ENCODE assay signal across 31 cellular contexts in the genomic region with DNA sequence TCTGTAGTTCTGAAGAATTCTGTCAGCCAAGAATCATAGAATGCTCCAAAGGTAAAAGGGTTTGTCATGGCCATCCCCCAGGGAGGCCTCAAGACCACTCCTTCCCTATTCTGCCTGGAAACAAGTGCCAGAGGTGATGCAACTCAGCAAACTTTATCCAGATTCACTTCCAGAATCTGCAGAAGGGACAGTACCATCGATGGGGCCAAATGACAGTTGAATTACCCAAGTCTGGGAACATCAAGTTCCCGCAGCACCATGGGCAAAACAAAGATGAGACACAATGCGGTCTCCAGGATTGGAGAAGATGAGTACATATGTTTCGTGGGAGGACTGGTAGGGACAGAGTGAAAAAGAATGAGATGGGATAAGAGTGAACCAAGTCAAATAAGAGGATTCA. TPM values are rescaled to one million over a fixed set of nuclear protein-coding genes. Genes with fewer than 3 reads are reported as not detected.
"Had no signal": no experiment of that assay in that cellular context is flagged by ENCODE, and none has a peak within 500 bp of the region (broad histone marks: within the 10 kb centered on the region; RNA-seq: fewer than 3 reads in every experiment).

No MANE protein-coding gene starts in this region.

- H3K27ac ChIP-seq: ascending aorta, WERI-Rb-1 had no signal

- H3K9me3 ChIP-seq: ascending aorta had no signal

- H3K27me3 ChIP-seq: ascending aorta had no signal

- H3K4me1 ChIP-seq: ascending aorta had no signal

- H3K4me3 ChIP-seq: ascending aorta had no signal

- DNase-seq: activated CD4-positive, alpha-beta memory T cell treated with anti-CD3 and anti-CD28 coated beads, Interleukin-2, amount 10 ng/mL, durations not matched to agents 7 days and 5 days; activated CD4-positive, alpha-beta T cell treated with anti-CD3 and anti-CD28 coated beads for 1 hour; activated CD4-positive, alpha-beta T cell treated with anti-CD3 and anti-CD28 coated beads for 36 hours; activated CD4-positive, alpha-beta T cell treated with anti-CD3 and anti-CD28 coated beads for 48 hours; activated CD4-positive, alpha-beta T cell treated with anti-CD3 and anti-CD28 coated beads, Interleukin-2, amount 10 ng/mL, durations not matched to agents 7 days and 5 days; activated CD4-positive, alpha-beta T cell treated with anti-CD3 and anti-CD28 coated beads, Interleukin-2, amount 50 U/mL, for 48 hours; activated CD4-positive, CD25-positive, alpha-beta regulatory T cell; activated CD8-positive, alpha-beta memory T cell treated with anti-CD3 and anti-CD28 coated beads for 24 hours; activated CD8-positive, alpha-beta memory T cell treated with anti-CD3 and anti-CD28 coated beads, Interleukin-2, amount 10 ng/mL, durations not matched to agents 7 days and 5 days; activated CD8-positive, alpha-beta memory T cell treated with anti-CD3 and anti-CD28 coated beads, Interleukin-2, amount 50 U/mL, for 48 hours; activated CD8-positive, alpha-beta T cell treated with anti-CD3 and anti-CD28 coated beads, Interleukin-2, amount 10 ng/mL, durations not matched to agents 7 days and 5 days; activated effector memory CD4-positive, alpha-beta T cell treated with Interleukin-2 at 50 U/mL for 16 hours; activated gamma-delta T cell; activated naive CD4-positive, alpha-beta T cell treated with anti-CD3 and anti-CD28 coated beads, Interleukin-2, amount 10 ng/mL, durations not matched to agents 7 days and 5 days; activated naive CD4-positive, alpha-beta T cell treated with Interleukin-2 at 50 U/mL for 16 hours; activated naive CD8-positive, alpha-beta T cell treated with anti-CD3 and anti-CD28 coated beads, Interleukin-2, amount 10 ng/mL, durations not matched to agents 7 days and 5 days; activated naive CD8-positive, alpha-beta T cell treated with anti-CD3 and anti-CD28 coated beads, Interleukin-2, amount 50 U/mL, for 24 hours; activated T-cell treated with anti-CD3 and anti-CD28 coated beads, Interleukin-2, amount 50 U/mL, for 24 hours; activated T-cell treated with anti-CD3 and anti-CD28 coated beads, Interleukin-2, amount 50 U/mL, for 48 hours; amygdala; anterior cingulate cortex; central memory CD4-positive, alpha-beta T cell; T-helper 2 cell; T-helper 9 cell; WERI-Rb-1 had no signal

- ATAC-seq: activated CD4-positive, alpha-beta T cell treated with anti-CD3 and anti-CD28 coated beads for 36 hours; activated CD4-positive, CD25-positive, alpha-beta regulatory T cell treated with anti-CD3 and anti-CD28 coated beads, Interleukin-2, amount 50 U/mL, for 24 hours; activated CD8-positive, alpha-beta memory T cell treated with anti-CD3 and anti-CD28 coated beads, Interleukin-2, amount 10 ng/mL, durations not matched to agents 7 days and 5 days; activated CD8-positive, alpha-beta T cell treated with anti-CD3 and anti-CD28 coated beads, Interleukin-2, amount 10 ng/mL, durations not matched to agents 7 days and 5 days; activated naive CD8-positive, alpha-beta T cell treated with anti-CD3 and anti-CD28 coated beads, Interleukin-2, amount 50 U/mL, for 24 hours; WTC11 had no signal

- H3K36me3 ChIP-seq: ascending aorta, WERI-Rb-1 had no signal

RNA-seq across cellular contexts. Expression of a gene that starts 13.7 kb away (rescaled TPM):
- total RNA-seq: activated CD4-positive, alpha-beta memory T cell treated with anti-CD3 and anti-CD28 coated beads, Interleukin-2, amount 10 ng/mL, durations not matched to agents 7 days and 5 days; activated CD4-positive, alpha-beta T cell treated with anti-CD3 and anti-CD28 coated beads for 36 hours; activated CD4-positive, alpha-beta T cell treated with anti-CD3 and anti-CD28 coated beads, Interleukin-2, amount 10 ng/mL, durations not matched to agents 7 days and 5 days; activated CD8-positive, alpha-beta memory T cell treated with anti-CD3 and anti-CD28 coated beads, Interleukin-2, amount 10 ng/mL, durations not matched to agents 7 days and 5 days; activated CD8-positive, alpha-beta T cell treated with anti-CD3 and anti-CD28 coated beads, Interleukin-2, amount 10 ng/mL, durations not matched to agents 7 days and 5 days; activated naive CD8-positive, alpha-beta T cell treated with anti-CD3 and anti-CD28 coated beads, Interleukin-2, amount 10 ng/mL, durations not matched to agents 7 days and 5 days; activated T-helper 2 cell treated with anti-CD3 and anti-CD28 coated beads, Interferon-gamma antibody, Interleukin-2, Interleukin-4, amounts not matched to agents 10 μg/mL and 5 μg/mL and 100 μg/mL, durations not matched to agents 14 hours and 24 hours and 36 hours; cardiac septum; cerebellum had no signal

RNA-seq across cellular contexts. Expression of a gene that starts 35.4 kb away (rescaled TPM):
- total RNA-seq: activated CD4-positive, alpha-beta T cell treated with anti-CD3 and anti-CD28 coated beads for 36 hours; activated CD4-positive, alpha-beta T cell treated with anti-CD3 and anti-CD28 coated beads, Interleukin-2, amount 10 ng/mL, durations not matched to agents 7 days and 5 days; activated CD8-positive, alpha-beta memory T cell treated with anti-CD3 and anti-CD28 coated beads, Interleukin-2, amount 10 ng/mL, durations not matched to agents 7 days and 5 days; activated CD8-positive, alpha-beta T cell treated with anti-CD3 and anti-CD28 coated beads, Interleukin-2, amount 10 ng/mL, durations not matched to agents 7 days and 5 days; activated naive CD8-positive, alpha-beta T cell treated with anti-CD3 and anti-CD28 coated beads, Interleukin-2, amount 10 ng/mL, durations not matched to agents 7 days and 5 days; activated T-helper 2 cell treated with anti-CD3 and anti-CD28 coated beads, Interferon-gamma antibody, Interleukin-2, Interleukin-4, amounts not matched to agents 10 μg/mL and 5 μg/mL and 100 μg/mL, durations not matched to agents 14 hours and 24 hours and 36 hours; ascending aorta; cardiac septum had no signal
